22 cellular contexts compared by ENCODE assay signal in genomic region chr14:76196980-76197379, GRCh38.
"Had no signal": no experiment of that assay in that cellular context is flagged by ENCODE, and none has a peak within 500 bp of the region (broad histone marks: within the 10 kb centered on the region; RNA-seq: fewer than 3 reads in every experiment).

No MANE protein-coding gene starts in this region.

- H3K27ac ChIP-seq: RWPE1 had no signal

- FAIRE-seq: HepG2 had no signal

- ATAC-seq: HepG2, Panc1, PC-3 had no signal

- H3K4me2 ChIP-seq: SK-N-SH had no signal

- H3K4me3 ChIP-seq: MG63 had no signal

- H3K9ac ChIP-seq: SK-N-SH had no signal

- H3K9me3 ChIP-seq: MG63, SK-N-SH had no signal

- H3K27me3 ChIP-seq: MG63 had no signal

- DNase-seq: IMR-90, Karpas-422, KG1, MG63, NCI-H1092, NCI-H1105 treated with DMSO at 0.1 percent for 48 hours, NCI-H1417 treated with DMSO at 0.1 percent for 48 hours, NCI-H146, NCI-H1694 treated with DMSO at 0.1 percent for 48 hours, NCI-H1930, NCI-H2081, NCI-H2107, NCI-H2227 treated with DMSO at 0.1 percent for 48 hours, NCI-H524, NCI-H69, NCI-H774, PC-3, SHP77, SK-N-SH had no signal
